Comparison of ENCODE assay signal across 8 cellular contexts in the genomic region with DNA sequence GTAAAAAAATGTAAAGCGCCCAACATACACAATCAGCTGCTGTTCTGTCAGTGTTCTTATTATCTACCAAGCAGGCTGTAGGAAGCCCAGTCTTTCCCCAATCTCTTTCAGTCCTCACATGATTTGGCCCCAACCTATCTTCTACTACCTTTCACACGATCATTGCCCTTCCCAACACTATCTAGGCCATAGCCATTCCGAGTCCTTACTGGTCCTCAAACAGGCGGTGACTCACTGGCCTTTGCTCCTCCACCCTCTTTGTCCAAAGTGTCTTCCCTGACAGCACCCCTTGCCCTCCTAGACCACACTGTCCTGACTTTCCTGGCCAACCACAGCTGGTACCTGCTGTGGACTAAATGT. TPM values are rescaled to one million over a fixed set of nuclear protein-coding genes. Genes with fewer than 3 reads are reported as not detected.
DNase-seq lines count a peak whose midpoint lies in the region; ATAC-seq and TF ChIP-seq lines count a peak whose summit lies in the region.

No MANE protein-coding gene starts in this region.

- intact Hi-C loops in right lobe of liver (cut with DNase I) = no loop called here

- ATAC-seq in right lobe of liver (no peak), GM19351 (IDR thresholded peaks at IDR 0.05; ENCODE audit: unreplicated experiment) (no peak), HG02884 (IDR thresholded peaks at IDR 0.05; ENCODE audit: unreplicated experiment) (no peak)

- H3K27ac ChIP-seq in right lobe of liver = peak overlapping the region; percentile 81 to 90 (median 81)
- H3K27ac ChIP-seq in thymus (ENCODE audit: low read depth) = peak overlapping the region; percentile 69

- H3K36me3 ChIP-seq in adipocyte (ENCODE audit: control insufficient read depth, insufficient read depth, low read length, severe bottlenecking) (no peaks in the 10 kb centered on the region), right lobe of liver (no peaks in the 10 kb centered on the region), thymus (ENCODE audit: control insufficient read depth, insufficient read depth) (no peaks in the 10 kb centered on the region)

- H3K27me3 ChIP-seq in adipocyte (replicated peaks; ENCODE audit: control insufficient read depth, insufficient read depth, low read length) (no peaks in the 10 kb centered on the region), right lobe of liver (no peaks in the 10 kb centered on the region), thymus (ENCODE audit: control insufficient read depth, insufficient read depth) (no peaks in the 10 kb centered on the region)

- peaks cover 30% of the 10 kb centered on the region for H3K4me1 Mint-ChIP-seq in activated T-cell treated with anti-CD3 and anti-CD28 coated beads, Interleukin-2, amount 50 U/mL, for 24 hours (ENCODE audit: low read depth)

- H3K36me3 Mint-ChIP-seq in activated T-cell treated with anti-CD3 and anti-CD28 coated beads, Interleukin-2, amount 50 U/mL, for 24 hours (ENCODE audit: low read depth) = peaks cover 27% of the 10 kb centered on the region

- H3K4me3 Mint-ChIP-seq in activated T-cell treated with anti-CD3 and anti-CD28 coated beads, Interleukin-2, amount 50 U/mL, for 24 hours = peak overlapping the region; percentile 97

- no peak for TF ChIP-seq CTCF in right lobe of liver (IDR thresholded peaks at IDR 0.05)

- no peaks in the 10 kb centered on the region for H3K27me3 Mint-ChIP-seq in activated T-cell treated with anti-CD3 and anti-CD28 coated beads, Interleukin-2, amount 50 U/mL, for 24 hours

- H3K9me3 Mint-ChIP-seq in activated T-cell treated with anti-CD3 and anti-CD28 coated beads, Interleukin-2, amount 50 U/mL, for 24 hours = no peaks in the 10 kb centered on the region

- H3K4me3 ChIP-seq in adipocyte (ENCODE audit: low read length) = peak overlapping the region; percentile 94
- H3K4me3 ChIP-seq in right lobe of liver = peak overlapping the region in 1 of 3 donors; percentile 84
- peak overlapping the region; percentile 93 for H3K4me3 ChIP-seq in thymus (ENCODE audit: low read length)

- H3K4me1 ChIP-seq in adipocyte (ENCODE audit: control insufficient read depth, insufficient read depth, low read length) (peaks cover 19% of the 10 kb centered on the region), right lobe of liver (peaks cover 0 to 25% (median 9%) of the 10 kb centered on the region in 4 donors), thymus (ENCODE audit: control insufficient read depth, insufficient read depth, low read length) (peaks cover 15% of the 10 kb centered on the region)

- WGBS in right lobe of liver (ENCODE audit: insufficient coverage, low coverage, low lambda C conversion rate, missing lambda C conversion rate) = 83% methylated on average over 4 of the region's 4 CpGs
- 96% methylated on average over 4 of the region's 4 CpGs for WGBS in thymus

- H3K27ac Mint-ChIP-seq in activated T-cell treated with anti-CD3 and anti-CD28 coated beads, Interleukin-2, amount 50 U/mL, for 24 hours = peak overlapping the region; percentile 95

- H3K9me3 ChIP-seq in adipocyte (ENCODE audit: control insufficient read depth, low read length) = no peaks in the 10 kb centered on the region
- no peaks in the 10 kb centered on the region for H3K9me3 ChIP-seq in right lobe of liver
- H3K9me3 ChIP-seq in thymus (ENCODE audit: control insufficient read depth) = no peaks in the 10 kb centered on the region

- peak overlapping the region; percentile 93 for H3K9ac ChIP-seq in adipocyte (ENCODE audit: low read length)

- TF ChIP-seq POLR2A in right lobe of liver (IDR thresholded peaks at IDR 0.05) = no peak

- no peak for DNase-seq in activated T-cell treated with anti-CD3 and anti-CD28 coated beads, Interleukin-2, amount 50 U/mL, for 24 hours
- DNase-seq in activated T-cell treated with anti-CD3 and anti-CD28 coated beads, Interleukin-2, amount 50 U/mL, for 48 hours = no peak
- DNase-seq in adipocyte (ENCODE audit: low read depth) (no peak), right lobe of liver (no peak), activated gamma-delta T cell (lab: John Stamatoyannopoulos, UW) (no peak)

RNA-seq across cellular contexts. Expression of gene RFT1, which starts 0.9 kb away (rescaled TPM):
- 10 to 100 TPM in 4 of 6 experiments, 1 to 10 TPM in 2; 9.3 to 12.4 (median 10.4) TPM for total RNA-seq in right lobe of liver
- polyA plus RNA-seq in thymus = 8.0 TPM

RNA-seq across cellular contexts. Expression of gene PRKCD, which starts 29.9 kb away (rescaled TPM):
- total RNA-seq in right lobe of liver = 1 to 10 TPM; 3.5 to 8.3 (median 5.1) TPM
- 15.3 TPM for polyA plus RNA-seq in thymus
